8 cellular contexts compared by ENCODE assay signal in genomic region chr9:36401179-36401740, GRCh38. TPM values are rescaled to one million over a fixed set of nuclear protein-coding genes. Genes with fewer than 3 reads are reported as not detected.
DNase-seq lines count a peak whose midpoint lies in the region; ATAC-seq, FAIRE-seq and TF ChIP-seq lines count a peak whose summit lies in the region.

No MANE protein-coding gene starts in this region.

- ATAC-seq in HG02759 (IDR thresholded peaks at IDR 0.05; ENCODE audit: unreplicated experiment): peak; percentile 74
- ATAC-seq in WTC11: peak; percentile 69
- peak; percentile 70 to 71 for ATAC-seq in naive thymus-derived CD8-positive, alpha-beta T cell

- no peak for FAIRE-seq in GM12892 (lab: Jason Lieb, UNC)

- peak overlapping the region; percentile 85 for H3K4me3 ChIP-seq in AG10803 (ENCODE audit: low read length)

- H3K36me3 Mint-ChIP-seq in WTC11: peaks cover 3% of the 10 kb centered on the region; the same call in 1 of the 2 replicates
- peaks cover 0 to 4% (median 0%) of the 10 kb centered on the region in 3 donors for H3K36me3 Mint-ChIP-seq in naive thymus-derived CD8-positive, alpha-beta T cell

- TF ChIP-seq CTCF in AG10803 (conservative IDR thresholded peaks at IDR 0.05; ENCODE audit: low read length) (no peak), WTC11 (IDR thresholded peaks at IDR 0.05) (no peak)

- H3K27me3 Mint-ChIP-seq in WTC11 (ENCODE audit: low read depth): no peaks in the 10 kb centered on the region
- no peaks in the 10 kb centered on the region for H3K27me3 Mint-ChIP-seq in naive thymus-derived CD8-positive, alpha-beta T cell

- CTCF ChIA-PET in WTC11 (lab: Charles Lee): interaction anchor here (0.7 to 1.6 kb wide), 3 partner anchors 9 to 327 kb away, joined by 3 to 4 read pairs (median 3); no protein-coding TSS in a partner anchor

- DNase-seq in AG10803 (ENCODE audit: low read depth): peak; percentile 77
- DNase-seq in GM12892 (ENCODE audit: insufficient read length): peak; percentile 73
- peak; percentile 58 for DNase-seq in NCI-H2029 treated with DMSO at 0.1 percent for 48 hours (lab: John Stamatoyannopoulos, UW)
- no peak for DNase-seq in WTC11 (ENCODE audit: low spot score)
- DNase-seq in fibroblast of gingiva (ENCODE audit: low read depth): peak; percentile 70
- DNase-seq in naive thymus-derived CD8-positive, alpha-beta T cell: peak in 1 of 10 donors; percentile 79
- DNase-seq in KG1 (lab: John Stamatoyannopoulos, UW): no peak

- peak overlapping the region; percentile 94 for H3K4me3 Mint-ChIP-seq in WTC11
- H3K4me3 Mint-ChIP-seq in naive thymus-derived CD8-positive, alpha-beta T cell: peak overlapping the region; percentile 82 to 99 (median 88)

- 0 out of 2 replicates have a peak, but pooled peaks cover 3% of the 10 kb centered on the region for H3K9me3 Mint-ChIP-seq in WTC11
- no peaks in the 10 kb centered on the region for H3K9me3 Mint-ChIP-seq in naive thymus-derived CD8-positive, alpha-beta T cell

- peak overlapping the region; percentile 97 for H3K27ac Mint-ChIP-seq in WTC11
- peak overlapping the region; percentile 90 to 100 (median 96) for H3K27ac Mint-ChIP-seq in naive thymus-derived CD8-positive, alpha-beta T cell

- no peak for TF ChIP-seq POLR2A in GM12892 (IDR thresholded peaks at IDR 0.05; ENCODE audit: low read depth, low read length)

- POLR2A ChIA-PET in WTC11 (lab: Charles Lee): no interaction called here
- POLR2A ChIA-PET in naive thymus-derived CD8-positive, alpha-beta T cell (lab: Charles Lee): interaction anchor here (0.6 to 2.0 kb wide), 5 partner anchors 87 to 248 kb away, joined by 3 to 10 read pairs (median 5); partner anchors contain the start of genes CLTA and GNE

- peaks cover 26% of the 10 kb centered on the region for H3K4me1 Mint-ChIP-seq in WTC11
- H3K4me1 Mint-ChIP-seq in naive thymus-derived CD8-positive, alpha-beta T cell: peaks cover 18 to 50% (median 39%) of the 10 kb centered on the region in 4 donors

TF ChIP-seq in WTC11, 78 proteins besides CTCF, POLR2A, EP300 and RAD21:
- TF ChIP-seq, protein P1, sequence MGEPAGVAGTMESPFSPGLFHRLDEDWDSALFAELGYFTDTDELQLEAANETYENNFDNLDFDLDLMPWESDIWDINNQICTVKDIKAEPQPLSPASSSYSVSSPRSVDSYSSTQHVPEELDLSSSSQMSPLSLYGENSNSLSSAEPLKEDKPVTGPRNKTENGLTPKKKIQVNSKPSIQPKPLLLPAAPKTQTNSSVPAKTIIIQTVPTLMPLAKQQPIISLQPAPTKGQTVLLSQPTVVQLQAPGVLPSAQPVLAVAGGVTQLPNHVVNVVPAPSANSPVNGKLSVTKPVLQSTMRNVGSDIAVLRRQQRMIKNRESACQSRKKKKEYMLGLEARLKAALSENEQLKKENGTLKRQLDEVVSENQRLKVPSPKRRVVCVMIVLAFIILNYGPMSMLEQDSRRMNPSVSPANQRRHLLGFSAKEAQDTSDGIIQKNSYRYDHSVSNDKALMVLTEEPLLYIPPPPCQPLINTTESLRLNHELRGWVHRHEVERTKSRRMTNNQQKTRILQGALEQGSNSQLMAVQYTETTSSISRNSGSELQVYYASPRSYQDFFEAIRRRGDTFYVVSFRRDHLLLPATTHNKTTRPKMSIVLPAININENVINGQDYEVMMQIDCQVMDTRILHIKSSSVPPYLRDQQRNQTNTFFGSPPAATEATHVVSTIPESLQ (CRISPR knock-in tag; IDR thresholded peaks at IDR 0.05): no peak
- TF ChIP-seq, protein P2, sequence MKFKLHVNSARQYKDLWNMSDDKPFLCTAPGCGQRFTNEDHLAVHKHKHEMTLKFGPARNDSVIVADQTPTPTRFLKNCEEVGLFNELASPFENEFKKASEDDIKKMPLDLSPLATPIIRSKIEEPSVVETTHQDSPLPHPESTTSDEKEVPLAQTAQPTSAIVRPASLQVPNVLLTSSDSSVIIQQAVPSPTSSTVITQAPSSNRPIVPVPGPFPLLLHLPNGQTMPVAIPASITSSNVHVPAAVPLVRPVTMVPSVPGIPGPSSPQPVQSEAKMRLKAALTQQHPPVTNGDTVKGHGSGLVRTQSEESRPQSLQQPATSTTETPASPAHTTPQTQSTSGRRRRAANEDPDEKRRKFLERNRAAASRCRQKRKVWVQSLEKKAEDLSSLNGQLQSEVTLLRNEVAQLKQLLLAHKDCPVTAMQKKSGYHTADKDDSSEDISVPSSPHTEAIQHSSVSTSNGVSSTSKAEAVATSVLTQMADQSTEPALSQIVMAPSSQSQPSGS (CRISPR knock-in tag; IDR thresholded peaks at IDR 0.05; ENCODE audit: borderline replicate concordance, low read depth): no peak
- TF ChIP-seq, protein P3, sequence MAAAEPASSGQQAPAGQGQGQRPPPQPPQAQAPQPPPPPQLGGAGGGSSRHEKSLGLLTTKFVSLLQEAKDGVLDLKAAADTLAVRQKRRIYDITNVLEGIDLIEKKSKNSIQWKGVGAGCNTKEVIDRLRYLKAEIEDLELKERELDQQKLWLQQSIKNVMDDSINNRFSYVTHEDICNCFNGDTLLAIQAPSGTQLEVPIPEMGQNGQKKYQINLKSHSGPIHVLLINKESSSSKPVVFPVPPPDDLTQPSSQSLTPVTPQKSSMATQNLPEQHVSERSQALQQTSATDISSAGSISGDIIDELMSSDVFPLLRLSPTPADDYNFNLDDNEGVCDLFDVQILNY (CRISPR knock-in tag; IDR thresholded peaks at IDR 0.05): no peak
- TF ChIP-seq ZNF423 (CRISPR knock-in tag; IDR thresholded peaks at IDR 0.05): no peak
TF ChIP-seq in WTC11: peak in this region for 0.

RNA-seq across cellular contexts. Expression of gene RNF38, which starts 1.2 kb away (rescaled TPM):
- 14.8 TPM for polyA plus RNA-seq in GM12892 (2012; ENCODE audit: missing spikeins)
- total RNA-seq in WTC11 (2021): 56.4 to 64.7 TPM (median 59.2 TPM) in 3 replicates
- total RNA-seq in naive thymus-derived CD8-positive, alpha-beta T cell: 10 to 100 TPM; 73.6 to 86.7 TPM
- polyA plus RNA-seq in naive thymus-derived CD8-positive, alpha-beta T cell: 10 to 100 TPM; 10.6 to 23.9 (median 15.9) TPM

Comparison
In these comparisons a context has a peak if more than half of its experiments do, and no peak if none do; other contexts are left out.
1. DNase-seq: peak in AG10803 (single experiment), GM12892 (single experiment), NCI-H2029 treated with DMSO at 0.1 percent for 48 hours (single experiment) and fibroblast of gingiva (single experiment); none in WTC11 (single experiment) and KG1 (single experiment).
2. Peak in every context shown above with its lines, with median percentiles within 50 percentile points of each other: ATAC-seq.